ENCODE assay signal across 19 cellular contexts in genomic region chr14:31414190-31414833, GRCh38. TPM values are rescaled to one million over a fixed set of nuclear protein-coding genes. Genes with fewer than 3 reads are reported as not detected.
DNase-seq lines count a peak whose midpoint lies in the region; ATAC-seq and TF ChIP-seq lines count a peak whose summit lies in the region.
"Had no signal": no experiment of that assay in that cellular context is flagged by ENCODE, and none has a peak within 500 bp of the region (broad histone marks: within the 10 kb centered on the region; RNA-seq: fewer than 3 reads in every experiment).

No MANE protein-coding gene starts in this region.

- no peaks in the 10 kb centered on the region for H3K4me1 ChIP-seq in uterus

- H3K9me3 ChIP-seq in uterus: no peaks in the 10 kb centered on the region
- H3K9me3 ChIP-seq: stomach had no signal

- no peak overlapping the region for H3K27ac ChIP-seq in uterus
- H3K27ac ChIP-seq: brain microvascular endothelial cell, C4-2B, stomach had no signal

- DNase-seq in GM03348 (ENCODE audit: low spot score) (peak; percentile 12), M059J (ENCODE audit: low read depth) (peak; percentile 39), choroid plexus epithelial cell (ENCODE audit: low read depth) (peak; percentile 14), myocyte (ENCODE audit: low read depth) (peak; percentile 6), NCI-H524 treated with DMSO at 0.1 percent for 48 hours (lab: John Stamatoyannopoulos, UW) (no peak), Kasumi-1 (lab: John Stamatoyannopoulos, UW) (no peak), uterus (no peak)
- DNase-seq: activated CD8-positive, alpha-beta T cell treated with anti-CD3 and anti-CD28 coated beads for 36 hours; activated naive CD4-positive, alpha-beta T cell; brain microvascular endothelial cell; GDM1; NCI-H1436 treated with DMSO at 0.1 percent for 48 hours; NCI-H510A treated with DMSO at 0.1 percent for 48 hours; right cardiac atrium; RPMI8226; stimulated activated CD4-positive, alpha-beta T cell treated with anti-CD3 and anti-CD28 coated beads, Interleukin-4, amount 100 ng/mL, for 24 hours; stomach had no signal

- intact Hi-C loops in uterus (cut with DNase I; ENCODE audit: low total_unique reads): no loop called here

- ATAC-seq in GM21515 (IDR thresholded peaks at IDR 0.05; ENCODE audit: unreplicated experiment): no peak
- ATAC-seq: activated CD8-positive, alpha-beta T cell treated with anti-CD3 and anti-CD28 coated beads for 36 hours; right cardiac atrium had no signal

- TF ChIP-seq CTCF in choroid plexus epithelial cell (conservative IDR thresholded peaks at IDR 0.05; ENCODE audit: low read depth, low read length) (no peak), uterus (IDR thresholded peaks at IDR 0.05) (no peak)

- H3K27me3 ChIP-seq in uterus: no peaks in the 10 kb centered on the region
- H3K27me3 ChIP-seq: brain microvascular endothelial cell, stomach had no signal

- no peaks in the 10 kb centered on the region for H3K36me3 ChIP-seq in uterus
- H3K36me3 ChIP-seq: brain microvascular endothelial cell, stomach had no signal

- no peak for TF ChIP-seq POLR2A in uterus (IDR thresholded peaks at IDR 0.05)

- H3K4me3 ChIP-seq in choroid plexus epithelial cell (ENCODE audit: low read depth, low read length) (no peak overlapping the region), uterus (no peak overlapping the region)
- H3K4me3 ChIP-seq: stomach had no signal

RNA-seq across cellular contexts. Expression of gene HEATR5A, which starts 6.0 kb away (rescaled TPM):
- total RNA-seq in M059J (2014; rRNA removed; shearing (Covaris generic)): 9.8 and 16.7 TPM in 2 replicates
- 22.4 and 31.0 TPM in 2 replicates for total RNA-seq in myocyte
- polyA plus RNA-seq in myocyte (2012): 18.6 TPM
- 10 to 100 TPM; 14.6 to 56.8 (median 38.8) TPM for total RNA-seq in uterus

RNA-seq across cellular contexts. Expression of gene DTD2, which starts 43.0 kb away (rescaled TPM):
- 13.6 and 22.9 TPM in 2 replicates for total RNA-seq in M059J (2014; rRNA removed; shearing (Covaris generic))
- total RNA-seq in myocyte (28.0 and 32.7 TPM in 2 replicates), uterus (10 to 100 TPM in 3 of 4 donors, 1 to 10 TPM in 1; 8.2 to 88.2 (median 36.3) TPM)
- 11.8 TPM for polyA plus RNA-seq in myocyte (2012)

Comparison
In these comparisons a context has a peak if more than half of its experiments do, and no peak if none do; other contexts are left out.
1. DNase-seq: peak in GM03348 (single experiment), M059J (single experiment), choroid plexus epithelial cell (single experiment) and myocyte (single experiment); none in NCI-H524 treated with DMSO at 0.1 percent for 48 hours (single experiment), Kasumi-1 (0 of 2) and uterus (0 of 2).